ENCODE assay signal across 12 cellular contexts in genomic region chr2:223475901-223476300, GRCh38.
DNase-seq lines count a peak whose midpoint lies in the region; ATAC-seq and TF ChIP-seq lines count a peak whose summit lies in the region.
"Had no signal": no experiment of that assay in that cellular context is flagged by ENCODE, and none has a peak within 500 bp of the region (broad histone marks: within the 10 kb centered on the region; RNA-seq: fewer than 3 reads in every experiment).

No MANE protein-coding gene starts in this region.

- H4K20me1 ChIP-seq in SK-N-SH (ENCODE audit: insufficient read depth) = no peaks in the 10 kb centered on the region
- H4K20me1 ChIP-seq: BLaER1 had no signal

- no peaks in the 10 kb centered on the region for H3K79me2 ChIP-seq in SK-N-SH (ENCODE audit: insufficient read depth)
- H3K79me2 ChIP-seq in mesendoderm (ENCODE audit: control insufficient read depth, insufficient read depth, low read length) = no peaks in the 10 kb centered on the region

- TF ChIP-seq CTCF in SK-N-SH (IDR thresholded peaks at IDR 0.05) (no peak), VCaP (conservative IDR thresholded peaks at IDR 0.05) (no peak)

- H2BK15ac ChIP-seq in mesendoderm (replicated peaks; ENCODE audit: low read depth) = no peak overlapping the region

- H4K5ac ChIP-seq in mesendoderm (ENCODE audit: low read length) = no peak overlapping the region

- H3K36me3 ChIP-seq in SK-N-SH (replicated peaks in 1 of 2; ENCODE audit: control insufficient read depth in 1 of 2, insufficient read depth in 2 of 2, low read length in 1 of 2) (no peaks in the 10 kb centered on the region), mesendoderm (ENCODE audit: control insufficient read depth, insufficient read depth, low read length) (no peaks in the 10 kb centered on the region)
- H3K36me3 ChIP-seq: BLaER1, HAP-1 had no signal

- H3K9me3 ChIP-seq in SK-N-SH = no peaks in the 10 kb centered on the region
- H3K9me3 ChIP-seq: HAP-1 had no signal

- no peak overlapping the region for H3K56ac ChIP-seq in mesendoderm (ENCODE audit: low read length)

- TF ChIP-seq EP300 in SK-N-SH (IDR thresholded peaks at IDR 0.05; ENCODE audit: borderline replicate concordance in 1 of 2, low read depth in 1 of 2, low read length in 1 of 2) = no peak

- no peak for TF ChIP-seq RAD21 in SK-N-SH (IDR thresholded peaks at IDR 0.05; ENCODE audit: low read length)

- H3K27ac ChIP-seq in SK-N-SH (ENCODE audit: low read depth in 2 of 2, low read length in 1 of 2) = peak overlapping the region in 1 of 2 experiments; percentile 28; a peak in 1 of 4 replicates
- peak overlapping the region; percentile 54 for H3K27ac ChIP-seq in VCaP
- H3K27ac ChIP-seq in mesendoderm (ENCODE audit: low read depth, low read length) = no peak overlapping the region
- H3K27ac ChIP-seq: BLaER1 had no signal

- H3K79me1 ChIP-seq in mesendoderm (ENCODE audit: low read length) = no peaks in the 10 kb centered on the region

- no peak overlapping the region for H2AK5ac ChIP-seq in mesendoderm (ENCODE audit: low read length)

- H3K4me2 ChIP-seq in SK-N-SH (no peak overlapping the region), mesendoderm (ENCODE audit: low read length) (no peak overlapping the region)
- H3K4me2 ChIP-seq: BLaER1 had no signal

- no peaks in the 10 kb centered on the region for H3K27me3 ChIP-seq in SK-N-SH (ENCODE audit: insufficient read depth)
- H3K27me3 ChIP-seq in mesendoderm (ENCODE audit: insufficient read depth, low read length, poor library complexity) = no peaks in the 10 kb centered on the region
- H3K27me3 ChIP-seq: BLaER1 had no signal

- 92% methylated on average over 2 of the region's 2 CpGs for WGBS in SK-N-SH (ENCODE audit: low lambda C conversion rate)
- no CpG with 5 or more reads among the region's 2 CpGs for WGBS in mesendoderm (ENCODE audit: extremely low coverage, insufficient coverage, low lambda C conversion rate)

- H3K4me3 ChIP-seq in SK-N-SH (ENCODE audit: low read depth in 2 of 2, low read length in 1 of 2) (no peak overlapping the region), mesendoderm (ENCODE audit: low read length) (no peak overlapping the region)
- H3K4me3 ChIP-seq: BLaER1, HAP-1 had no signal

- no peak overlapping the region for H3K18ac ChIP-seq in mesendoderm (ENCODE audit: low read length)

- no peak overlapping the region for H3K9ac ChIP-seq in SK-N-SH
- H3K9ac ChIP-seq in mesendoderm (ENCODE audit: low read length) = no peak overlapping the region
- H3K9ac ChIP-seq: BLaER1 had no signal

- no peak overlapping the region for H4K8ac ChIP-seq in mesendoderm (ENCODE audit: low read depth, low read length)

- no peak for ATAC-seq in SK-N-SH treated with all-trans-retinoic acid at 6 μM for 48 hours
- ATAC-seq: HepG2 had no signal

- H2BK120ac ChIP-seq in mesendoderm (ENCODE audit: low read depth, low read length) = no peak overlapping the region

- no peak overlapping the region for H3K23ac ChIP-seq in mesendoderm (ENCODE audit: low read length)

- CTCF ChIA-PET in SK-N-SH (lab: Yijun Ruan, JAX) = no interaction called here

- no peak overlapping the region for H3K4ac ChIP-seq in mesendoderm (ENCODE audit: low read depth, low read length)

- H2AFZ ChIP-seq in SK-N-SH (ENCODE audit: low read depth) = no peak overlapping the region; the same call in 1 of the 2 replicates

- peaks cover 0 to 8% of the 10 kb centered on the region in 2 experiments; a peak in 2 of 4 replicates for H3K4me1 ChIP-seq in SK-N-SH (ENCODE audit: control insufficient read depth in 1 of 2, insufficient read depth in 2 of 2, low read depth in 1 of 2, low read length in 1 of 2)
- no peaks in the 10 kb centered on the region for H3K4me1 ChIP-seq in mesendoderm (ENCODE audit: control insufficient read depth, low read depth, low read length)
- H3K4me1 ChIP-seq: BLaER1, HAP-1 had no signal

- H3K9me2 ChIP-seq in SK-N-SH = no peaks in the 10 kb centered on the region

- DNase-seq in SK-N-SH (no peak), mesendoderm (peak; percentile 10), NCI-H510A treated with DMSO at 0.1 percent for 48 hours (lab: John Stamatoyannopoulos, UW) (no peak), glomerular visceral epithelial cell (ENCODE audit: extremely low spot score) (no peak)
- DNase-seq: AML-193; CD4-positive, alpha-beta memory T cell; DMS53 had no signal

- POLR2A ChIA-PET in SK-N-SH (lab: Yijun Ruan, JAX) = no interaction called here

- H2BK5ac ChIP-seq in mesendoderm (ENCODE audit: low read length) = no peak overlapping the region

- no peaks in the 10 kb centered on the region for H3F3A ChIP-seq in SK-N-SH (replicated peaks; ENCODE audit: insufficient read depth)

TF ChIP-seq in SK-N-SH, 30 proteins besides CTCF, POLR2A, EP300 and RAD21:
- 0 out of 2 replicates have a peak, but pooled peaks have one; percentile 25 for TF ChIP-seq RXRA (IDR thresholded peaks at IDR 0.05; ENCODE audit: borderline replicate concordance, low read depth)
- TF ChIP-seq FOSL2 (IDR thresholded peaks at IDR 0.05; ENCODE audit: borderline replicate concordance, low read depth) = no peak

TF ChIP-seq in SK-N-SH treated with all-trans-retinoic acid at 6 μM for 48 hours, 23 proteins besides CTCF, POLR2A, EP300 and RAD21:
- TF ChIP-seq ESRRG (CRISPR knock-in tag; IDR thresholded peaks at IDR 0.05) (no peak), RARB (CRISPR knock-in tag; IDR thresholded peaks at IDR 0.05) (no peak), OSR1 (CRISPR knock-in tag; IDR thresholded peaks at IDR 0.05) (no peak), ZFP3 (CRISPR knock-in tag; IDR thresholded peaks at IDR 0.05) (no peak)
